19 cellular contexts compared by ENCODE assay signal in the genomic region with DNA sequence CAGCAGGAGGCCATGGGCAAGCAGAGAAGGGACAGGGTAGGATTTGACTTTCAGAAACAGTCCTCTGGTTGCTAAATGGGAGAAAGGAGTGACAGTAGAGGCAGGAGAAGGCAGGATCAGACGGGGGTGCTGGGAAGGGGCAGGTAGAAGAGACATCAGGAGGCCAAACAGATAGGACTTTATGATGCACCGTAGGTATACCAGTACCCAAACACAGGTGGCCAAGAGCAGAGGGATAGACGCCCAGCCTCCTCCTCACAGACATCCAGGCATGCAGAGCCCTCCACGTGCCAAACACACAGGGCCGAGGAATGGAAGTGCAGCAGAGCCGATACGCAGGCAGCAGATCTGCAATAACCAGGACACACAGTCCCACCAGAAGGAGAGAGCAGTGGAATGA. TPM values are rescaled to one million over a fixed set of nuclear protein-coding genes. Genes with fewer than 3 reads are reported as not detected.
DNase-seq lines count a peak whose midpoint lies in the region; FAIRE-seq and TF ChIP-seq lines count a peak whose summit lies in the region.
"Had no signal": no experiment of that assay in that cellular context is flagged by ENCODE, and none has a peak within 500 bp of the region (broad histone marks: within the 10 kb centered on the region; RNA-seq: fewer than 3 reads in every experiment).

No MANE protein-coding gene starts in this region.

- in situ Hi-C loops in transverse colon (cut with MboI; ENCODE audit: low pct_ligation_motif_present in 1 of 4, low pct_unique_long_range_greater_than_20kb in 1 of 4, low sequenced_read_pairs in 3 of 4), result no loop called here

- TF ChIP-seq CTCF in RWPE1 (conservative IDR thresholded peaks at IDR 0.05; ENCODE audit: low read depth) (no peak), neural progenitor cell (IDR thresholded peaks at IDR 0.05) (no peak), transverse colon (IDR thresholded peaks at IDR 0.05) (no peak), D721Med (IDR thresholded peaks at IDR 0.05; ENCODE audit: insufficient read depth, missing control alignments) (no peak)

- peak overlapping the region; percentile 98 for H3K27ac ChIP-seq in RWPE1
- H3K27ac ChIP-seq in epithelial cell of prostate, result peak overlapping the region; percentile 77
- no peak overlapping the region for H3K27ac ChIP-seq in neural progenitor cell
- H3K27ac ChIP-seq in transverse colon, result peak overlapping the region; percentile 89 to 96 (median 90)
- H3K27ac ChIP-seq: body of pancreas had no signal

- CTCF ChIA-PET in RWPE1 (lab: Yijun Ruan, JAX), result interaction anchor here (0.5 kb wide), 1 partner anchor 247 kb away, joined by 4 read pairs; no protein-coding TSS in a partner anchor

- H3K36me3 ChIP-seq in neural progenitor cell (no peaks in the 10 kb centered on the region), transverse colon (no peaks in the 10 kb centered on the region)

- H3K4me1 ChIP-seq in neural progenitor cell (peaks cover 6% of the 10 kb centered on the region), transverse colon (peaks cover 0 to 28% (median 6%) of the 10 kb centered on the region in 4 donors)

- H3K27ac Mint-ChIP-seq in neural progenitor cell, result no peak overlapping the region
- H3K27ac Mint-ChIP-seq: activated B cell treated with CpG ODN at 0.5 μM for 24 hours; naive B cell; stimulated activated naive CD8-positive, alpha-beta T cell treated with anti-CD3 and anti-CD28 coated beads, Interleukin-15, Interleukin-2, amounts not matched to agents 100 ng/mL and 50 ng/mL, for 24 hours had no signal

- no peak for FAIRE-seq in D721Med (lab: Jason Lieb, UNC)
- FAIRE-seq: endometrium, kidney, small intestine had no signal

- H3K9me3 ChIP-seq in neural progenitor cell (ENCODE audit: low read depth), result no peaks in the 10 kb centered on the region
- H3K9me3 ChIP-seq in transverse colon, result no peaks in the 10 kb centered on the region
- H3K9me3 ChIP-seq: body of pancreas had no signal

- H3K79me2 ChIP-seq in neural progenitor cell (ENCODE audit: low read depth), result peaks cover 19% of the 10 kb centered on the region

- H3K4me3 ChIP-seq in neural progenitor cell (no peak overlapping the region), transverse colon (no peak overlapping the region)
- H3K4me3 ChIP-seq: body of pancreas had no signal

- H3K4me1 Mint-ChIP-seq in neural progenitor cell, result peaks cover 36% of the 10 kb centered on the region
- H3K4me1 Mint-ChIP-seq: activated B cell treated with CpG ODN at 0.5 μM for 24 hours had no signal

- intact Hi-C loops in transverse colon (cut with DNase I; ENCODE audit: low total_unique reads), result no loop called here

- peaks cover 10% of the 10 kb centered on the region for H3F3A ChIP-seq in neural progenitor cell (ENCODE audit: low read depth)

- no peak overlapping the region for H3K9ac ChIP-seq in neural progenitor cell

- H3K27me3 Mint-ChIP-seq in neural progenitor cell (ENCODE audit: insufficient read depth, low read depth), result peaks cover 9% of the 10 kb centered on the region

- no peaks in the 10 kb centered on the region for H4K20me1 ChIP-seq in neural progenitor cell (ENCODE audit: low read depth)

- peaks cover 5% of the 10 kb centered on the region for H3K36me3 Mint-ChIP-seq in neural progenitor cell

- peak overlapping the region; percentile 94 for H3K4me3 Mint-ChIP-seq in neural progenitor cell
- H3K4me3 Mint-ChIP-seq: activated B cell treated with CpG ODN at 0.5 μM for 24 hours; stimulated activated naive CD8-positive, alpha-beta T cell treated with anti-CD3 and anti-CD28 coated beads, Interleukin-15, Interleukin-2, amounts not matched to agents 100 ng/mL and 50 ng/mL, for 24 hours had no signal

- no peaks in the 10 kb centered on the region for H3K27me3 ChIP-seq in neural progenitor cell
- H3K27me3 ChIP-seq in transverse colon, result peaks cover 29% of the 10 kb centered on the region

- POLR2A ChIA-PET in RWPE1 (lab: Yijun Ruan, JAX; ENCODE audit: low non-redundant PET), result no interaction called here

- WGBS in transverse colon (ENCODE audit: low coverage in 1 of 2), 2 donors, result 54 to 67% methylated on average over 1 to 7 of the region's 7 CpGs

- H3K9me3 Mint-ChIP-seq in neural progenitor cell, result no peaks in the 10 kb centered on the region
- H3K9me3 Mint-ChIP-seq: activated B cell treated with CpG ODN at 0.5 μM for 24 hours; stimulated activated naive CD8-positive, alpha-beta T cell treated with anti-CD3 and anti-CD28 coated beads, Interleukin-15, Interleukin-2, amounts not matched to agents 100 ng/mL and 50 ng/mL, for 24 hours had no signal

- no peak overlapping the region for H2AFZ ChIP-seq in neural progenitor cell (replicated peaks)

- no peak for TF ChIP-seq EP300 in transverse colon (IDR thresholded peaks at IDR 0.05; ENCODE audit: low read depth)

- TF ChIP-seq POLR2A in transverse colon (IDR thresholded peaks at IDR 0.05), result no peak

- DNase-seq in RWPE1 (ENCODE audit: low spot score) (no peak), epithelial cell of prostate (ENCODE audit: low read depth, low spot score) (no peak), neural progenitor cell (ENCODE audit: low spot score) (no peak), transverse colon (no peak), DMS53 (lab: John Stamatoyannopoulos, UW) (no peak), D721Med (ENCODE audit: insufficient read length, low spot score) (no peak), MV-4-11 (lab: John Stamatoyannopoulos, UW) (no peak)
- DNase-seq: activated B cell treated with CpG ODN at 0.5 μM for 24 hours; activated naive CD4-positive, alpha-beta T cell; body of pancreas; DMS79 treated with DMSO at 0.1 percent for 48 hours; kidney; naive B cell; NCI-H1694 treated with DMSO at 0.1 percent for 48 hours; NCI-H524; small intestine; SW 1271 had no signal

- peak overlapping the region; percentile 84 for H3K4me2 ChIP-seq in neural progenitor cell

RNA-seq across cellular contexts. Expression of a gene that starts 1.3 kb away (rescaled TPM):
- 24.7 and 45.6 TPM in 2 replicates for total RNA-seq in neural progenitor cell (ENCODE audit: low replicate concordance)
- 10 to 100 TPM; 19.7 to 52.4 (median 25.6) TPM for total RNA-seq in transverse colon
- total RNA-seq: activated B cell treated with CpG ODN at 0.5 μM for 24 hours had no signal

RNA-seq across cellular contexts. Expression of a gene that starts 24.7 kb away (rescaled TPM):
- total RNA-seq in neural progenitor cell (ENCODE audit: low replicate concordance) (2.0 and 8.3 TPM in 2 replicates), transverse colon (10 to 100 TPM in 2 of 4 donors, 1 to 10 TPM in 2; 4.2 to 30.7 (median 14.9) TPM)
- total RNA-seq: activated B cell treated with CpG ODN at 0.5 μM for 24 hours had no signal

RNA-seq across cellular contexts. Expression of a gene that starts 46.4 kb away (rescaled TPM):
- total RNA-seq in neural progenitor cell (ENCODE audit: low replicate concordance), result 126 and 188 TPM in 2 replicates
- total RNA-seq in transverse colon, result 100 to 1,000 TPM; 115 to 296 (median 145) TPM
